10 cellular contexts compared by ENCODE assay signal in the genomic region with DNA sequence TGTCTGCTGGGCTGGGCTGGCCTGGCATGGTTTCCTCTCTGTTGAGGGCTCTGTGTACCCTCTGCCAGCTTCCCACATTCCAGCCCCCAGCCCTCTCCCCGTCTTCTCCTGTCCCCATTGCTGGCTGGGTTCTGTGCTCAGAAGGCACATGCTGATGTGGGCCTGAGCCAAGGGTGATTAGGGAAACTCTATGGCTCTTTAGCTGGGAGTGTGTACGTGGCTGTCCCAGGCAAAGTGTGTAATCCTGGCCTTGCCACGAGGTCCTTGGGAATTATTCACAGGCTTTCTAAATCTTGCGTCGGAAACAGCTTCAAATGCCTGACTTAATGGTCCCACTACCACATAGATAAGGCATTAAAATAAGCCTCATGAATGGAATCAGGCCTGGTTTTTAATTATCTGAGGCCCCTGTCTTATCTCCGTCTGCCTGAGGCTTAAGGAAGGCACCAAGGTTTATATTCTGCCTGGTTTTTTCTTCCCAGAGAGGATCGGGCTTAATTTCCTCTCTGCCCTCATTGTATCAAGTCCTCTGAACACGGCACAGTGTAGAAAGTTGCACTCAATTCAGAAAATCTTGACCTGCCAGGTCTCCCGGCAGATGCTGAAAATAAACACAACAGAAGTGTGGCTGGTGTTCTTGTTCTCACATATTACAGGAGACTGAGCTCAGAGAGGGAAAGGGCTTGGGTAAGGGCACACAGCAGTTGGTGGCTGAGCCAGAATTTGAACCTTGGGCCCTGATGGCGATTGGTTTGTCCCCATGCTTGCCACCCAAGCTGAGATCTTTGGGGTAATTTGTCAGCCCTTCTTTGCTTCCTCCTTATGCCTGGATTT. TPM values are rescaled to one million over a fixed set of nuclear protein-coding genes. Genes with fewer than 3 reads are reported as not detected.
DNase-seq lines count a peak whose midpoint lies in the region; ATAC-seq and TF ChIP-seq lines count a peak whose summit lies in the region.
"Had no signal": no experiment of that assay in that cellular context is flagged by ENCODE, and none has a peak within 500 bp of the region (broad histone marks: within the 10 kb centered on the region; RNA-seq: fewer than 3 reads in every experiment).

No MANE protein-coding gene starts in this region.

- H3K36me3 ChIP-seq in body of pancreas (replicated peaks in 1 of 2; ENCODE audit: insufficient read depth in 1 of 2, low read depth in 2 of 2) (no peaks in the 10 kb centered on the region), mucosa of descending colon (ENCODE audit: low read depth) (no peaks in the 10 kb centered on the region)

- ATAC-seq in activated naive CD4-positive, alpha-beta T cell treated with anti-CD3 and anti-CD28 coated beads, Interleukin-2, amount 50 U/mL, for 72 hours = peak in 1 of 2 donors; percentile 0
- ATAC-seq in body of pancreas = peak; percentile 81
- peak; percentile 36 for ATAC-seq in mucosa of descending colon
- ATAC-seq in HG03460 (IDR thresholded peaks at IDR 0.05; ENCODE audit: unreplicated experiment) = no peak
- no peak for ATAC-seq in GM19452 (IDR thresholded peaks at IDR 0.05; ENCODE audit: unreplicated experiment)
- ATAC-seq: left colon had no signal

- peaks cover 0 to 9% of the 10 kb centered on the region in 2 donors for H3K9me3 Mint-ChIP-seq in activated naive CD4-positive, alpha-beta T cell treated with anti-CD3 and anti-CD28 coated beads, Interleukin-2, amount 50 U/mL, for 72 hours

- no peak for TF ChIP-seq CTCF in body of pancreas (IDR thresholded peaks at IDR 0.05)
- TF ChIP-seq CTCF in mucosa of descending colon (IDR thresholded peaks at IDR 0.05) = no peak

- TF ChIP-seq POLR2A in body of pancreas (IDR thresholded peaks at IDR 0.05) = peak in 1 of 3 donors; percentile 21

- H3K4me1 ChIP-seq in body of pancreas = peaks cover 80% of the 10 kb centered on the region
- no peaks in the 10 kb centered on the region for H3K4me1 ChIP-seq in mucosa of descending colon (ENCODE audit: low read depth)

- H3K27ac ChIP-seq in body of pancreas = peak overlapping the region; percentile 85 to 95 (median 90)

- 23 to 24% methylated on average over 10 of the region's 10 CpGs for WGBS in body of pancreas, 2 donors

- no peaks in the 10 kb centered on the region for H3K27me3 ChIP-seq in body of pancreas

- H3K9me3 ChIP-seq in body of pancreas (no peaks in the 10 kb centered on the region), mucosa of descending colon (no peaks in the 10 kb centered on the region)

- peaks cover 0 to 75% of the 10 kb centered on the region in 2 donors for H3K36me3 Mint-ChIP-seq in activated naive CD4-positive, alpha-beta T cell treated with anti-CD3 and anti-CD28 coated beads, Interleukin-2, amount 50 U/mL, for 72 hours

- H3K4me3 ChIP-seq in body of pancreas (no peak overlapping the region), mucosa of descending colon (no peak overlapping the region)

- H3K27ac Mint-ChIP-seq in activated naive CD4-positive, alpha-beta T cell treated with anti-CD3 and anti-CD28 coated beads, Interleukin-2, amount 50 U/mL, for 72 hours = peak overlapping the region; percentile 82 to 98

- DNase-seq in activated naive CD4-positive, alpha-beta T cell treated with anti-CD3 and anti-CD28 coated beads, Interleukin-2, amount 50 U/mL, for 72 hours (ENCODE audit: low spot score in 2 of 2) = no peak
- DNase-seq in activated naive CD4-positive, alpha-beta T cell treated with anti-CD3 and anti-CD28 coated beads, Interleukin-2, amount 50 U/mL, for 16 hours = no peak
- DNase-seq in body of pancreas = peak; percentile 81 to 92 (median 91)
- DNase-seq in mucosa of descending colon = no peak
- DNase-seq in stimulated activated CD4-positive, alpha-beta T cell treated with anti-CD3 and anti-CD28 coated beads, Interleukin-2, amount 100 ng/mL, for 48 hours = no peak
- DNase-seq in SIG-M5 treated with dmso at 0.1 percent for 504 hours (lab: John Stamatoyannopoulos, UW; ENCODE audit: unreplicated experiment) = no peak
- DNase-seq: left colon, SHP77 had no signal

- intact Hi-C loops in body of pancreas (cut with DNase I) (no loop called here), mucosa of descending colon (cut with DNase I, micrococcal nuclease) (no loop called here)

RNA-seq across cellular contexts. Expression of a gene that starts 52.9 kb away (rescaled TPM):
- 10 to 100 TPM; 22.2 to 71.5 TPM for total RNA-seq in activated naive CD4-positive, alpha-beta T cell treated with anti-CD3 and anti-CD28 coated beads, Interleukin-2, amount 50 U/mL, for 72 hours
- total RNA-seq in body of pancreas (10 to 100 TPM in 1 of 2 donors, 1 to 10 TPM in 1; 6.3 to 21.3 TPM), mucosa of descending colon (100 to 1,000 TPM; 217 to 573 (median 482) TPM)

Comparison
In these comparisons a context has a peak if more than half of its experiments do, and no peak if none do; other contexts are left out.
1. ATAC-seq: peak in body of pancreas (single experiment) and mucosa of descending colon (single experiment); none in HG03460 (single experiment) and GM19452 (single experiment).
2. DNase-seq: peak in body of pancreas (4 of 4); none in activated naive CD4-positive, alpha-beta T cell treated with anti-CD3 and anti-CD28 coated beads, Interleukin-2, amount 50 U/mL, for 72 hours (0 of 2), activated naive CD4-positive, alpha-beta T cell treated with anti-CD3 and anti-CD28 coated beads, Interleukin-2, amount 50 U/mL, for 16 hours (single experiment), mucosa of descending colon (0 of 3), stimulated activated CD4-positive, alpha-beta T cell treated with anti-CD3 and anti-CD28 coated beads, Interleukin-2, amount 100 ng/mL, for 48 hours (0 of 2) and SIG-M5 treated with dmso at 0.1 percent for 504 hours (single experiment).